7 cellular contexts compared by ENCODE assay signal in the genomic region with DNA sequence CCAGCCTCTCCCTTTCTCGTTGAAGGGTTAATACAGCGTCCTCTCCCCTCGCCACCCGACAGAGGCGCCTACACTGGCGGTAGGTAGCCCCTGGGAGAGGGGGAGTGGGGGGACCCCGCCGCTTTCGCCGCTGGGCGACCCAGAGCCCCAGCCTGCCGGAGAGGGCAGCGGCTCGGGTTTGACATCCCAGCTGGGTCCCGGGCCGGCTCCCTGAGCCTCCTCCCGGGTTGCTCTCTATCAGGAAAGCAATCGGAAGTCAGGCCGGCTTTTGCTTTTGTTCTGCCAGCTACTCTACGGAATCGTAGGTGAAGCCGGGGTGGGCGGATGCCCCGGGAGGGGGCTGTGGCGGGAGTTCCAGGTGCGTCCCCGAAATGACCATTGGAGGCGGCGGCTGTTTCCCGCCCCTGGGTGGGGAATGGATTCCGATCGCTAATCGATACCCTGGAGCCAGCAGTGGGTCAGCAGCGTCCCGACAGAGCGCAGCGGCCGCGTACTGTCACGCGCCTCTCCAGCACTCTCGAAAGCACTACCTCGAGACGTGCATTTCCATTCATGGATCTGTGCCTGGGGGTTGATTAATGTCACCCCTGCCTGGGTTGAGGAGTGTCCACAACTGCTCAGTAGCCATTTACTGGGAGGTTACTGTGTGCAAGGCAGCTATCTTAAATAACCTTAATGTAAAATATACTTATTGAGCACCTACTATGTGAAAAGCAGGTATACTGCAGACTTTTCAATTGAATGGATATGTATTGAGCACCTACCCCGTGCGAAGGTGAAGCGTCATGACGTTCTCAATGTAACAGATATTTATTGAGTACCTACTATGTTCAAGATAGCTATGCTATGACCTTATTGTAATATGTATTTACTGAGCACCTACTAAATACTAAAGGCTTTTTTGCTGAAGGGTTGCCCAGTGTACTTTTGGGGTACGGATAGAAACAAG. TPM values are rescaled to one million over a fixed set of nuclear protein-coding genes. Genes with fewer than 3 reads are reported as not detected.
DNase-seq lines count a peak whose midpoint lies in the region; ATAC-seq and TF ChIP-seq lines count a peak whose summit lies in the region.

No MANE protein-coding gene starts in this region.

- H2AFZ ChIP-seq in HCT116 (ENCODE audit: low read depth, low read length, poor library complexity, severe bottlenecking): no peak overlapping the region

- no peak for DNase-seq in HCT116 (ENCODE audit: low read depth, low spot score)
- no peak for DNase-seq in SJCRH30
- peak in 1 of 2 donors; percentile 6 for DNase-seq in foreskin keratinocyte
- DNase-seq in posterior vena cava (ENCODE audit: low spot score): peak; percentile 82
- no peak for DNase-seq in activated gamma-delta T cell (lab: John Stamatoyannopoulos, UW)
- DNase-seq in NOMO-1 treated with dmso at 0.1 percent for 144 hours (lab: John Stamatoyannopoulos, UW; ENCODE audit: unreplicated experiment): no peak

- intact Hi-C loops in HCT116 (cut with micrococcal nuclease): no loop called here
- intact Hi-C loops in posterior vena cava (cut with DNase I): no loop called here

- ATAC-seq in HCT116 (0 out of 2 replicates have a peak, but pooled peaks have one; percentile 13), foreskin keratinocyte (peak; percentile 33), GM21447 (IDR thresholded peaks at IDR 0.05; ENCODE audit: unreplicated experiment) (no peak)

- no peaks in the 10 kb centered on the region for H3K79me2 ChIP-seq in HCT116 (ENCODE audit: insufficient read depth, low read length)

- H3K4me3 ChIP-seq in HCT116 (replicated peaks in 1 of 2; ENCODE audit: low read depth in 1 of 2, low read length in 2 of 2): peak overlapping the region; percentile 48 to 61
- peak overlapping the region; percentile 36; the same call in 1 of the 2 replicates for H3K4me3 ChIP-seq in SJCRH30

- peak overlapping the region; percentile 55; the same call in 1 of the 2 replicates for H3K9ac ChIP-seq in HCT116 (ENCODE audit: low read length)

- no peaks in the 10 kb centered on the region for H3K36me3 ChIP-seq in HCT116 (ENCODE audit: control insufficient read depth in 1 of 2, insufficient read depth in 2 of 2, low read length in 2 of 2)
- H3K36me3 ChIP-seq in SJCRH30: no peaks in the 10 kb centered on the region

- no peaks in the 10 kb centered on the region for H4K20me1 ChIP-seq in HCT116 (ENCODE audit: insufficient read depth)

- TF ChIP-seq POLR2A in HCT116 (IDR thresholded peaks at IDR 0.05; ENCODE audit: borderline replicate concordance, extremely low read depth, insufficient read depth, insufficient read length): no peak

- RAD21 ChIA-PET in HCT116 (lab: Charles Lee; ENCODE audit: low non-redundant PET in 1 of 2, low total read pairs in 2 of 2, uncharacterized antibody in 2 of 2, unreplicated experiment in 2 of 2): no interaction called here

- CTCF ChIA-PET in HCT116 (lab: Charles Lee): no interaction called here

- H3K4me1 ChIP-seq in HCT116 (ENCODE audit: control insufficient read depth in 1 of 2, insufficient read depth in 2 of 2, low read length in 2 of 2) (no peaks in the 10 kb centered on the region; a peak in 1 of 4 replicates), SJCRH30 (no peaks in the 10 kb centered on the region), foreskin keratinocyte (no peaks in the 10 kb centered on the region)

- H3K9me3 ChIP-seq in HCT116 (ENCODE audit: control insufficient read depth in 1 of 2, insufficient read depth in 1 of 2, low read depth in 1 of 2, low read length in 2 of 2) (no peaks in the 10 kb centered on the region), SJCRH30 (replicated peaks) (no peaks in the 10 kb centered on the region)

- POLR2A ChIA-PET in HCT116 (lab: Charles Lee): no interaction called here

- BruUV-seq in HCT116 (replicated peaks; lab: Mats Ljungman, UMichigan): no TSS peak

- no peaks in the 10 kb centered on the region for H3K9me2 ChIP-seq in HCT116 (ENCODE audit: insufficient read depth)

- peak overlapping the region; percentile 76 for H3K4me2 ChIP-seq in HCT116 (ENCODE audit: low read length)

- TF ChIP-seq CTCF in HCT116 (IDR thresholded peaks at IDR 0.05 in 2 of 3, conservative IDR thresholded peaks at IDR 0.05 in 1 of 3; ENCODE audit: borderline replicate concordance in 1 of 3, insufficient read depth in 1 of 3, low read depth in 2 of 3, low read length in 2 of 3) (no peak), foreskin keratinocyte (conservative IDR thresholded peaks at IDR 0.05) (no peak)

- no peak for TF ChIP-seq RAD21 in HCT116 (IDR thresholded peaks at IDR 0.05; ENCODE audit: low read depth)

- H3K27ac ChIP-seq in HCT116 (ENCODE audit: low read depth, low read length): no peak overlapping the region
- no peak overlapping the region for H3K27ac ChIP-seq in SJCRH30
- H3K27ac ChIP-seq in foreskin keratinocyte: no peak overlapping the region

- H3K27me3 ChIP-seq in HCT116 (ENCODE audit: insufficient read depth, low read length) (peaks cover 25% of the 10 kb centered on the region), SJCRH30 (no peaks in the 10 kb centered on the region), foreskin keratinocyte (peaks cover 93% of the 10 kb centered on the region)

TF ChIP-seq in HCT116, 20 proteins besides CTCF, POLR2A, EP300 and RAD21:
- TF ChIP-seq POLR2AphosphoS5 (IDR thresholded peaks at IDR 0.05; ENCODE audit: low read depth, low read length) (no peak), SIN3A (IDR thresholded peaks at IDR 0.05; ENCODE audit: low read depth) (no peak), JUND (IDR thresholded peaks at IDR 0.05) (no peak), REST (IDR thresholded peaks at IDR 0.05; ENCODE audit: low read depth) (no peak), CEBPB (IDR thresholded peaks at IDR 0.05; ENCODE audit: low read depth) (no peak), FOSL1 (IDR thresholded peaks at IDR 0.05; ENCODE audit: low read depth) (no peak), MAX (IDR thresholded peaks at IDR 0.05) (no peak), ZBTB33 (IDR thresholded peaks at IDR 0.05; ENCODE audit: extremely low read depth, insufficient replicate concordance, low read length) (no peak), YY1 (IDR thresholded peaks at IDR 0.05; ENCODE audit: extremely low read depth, insufficient replicate concordance, low read depth, low read length) (no peak), EZH2 (IDR thresholded peaks at IDR 0.05) (no peak), EZH2phosphoT487 (IDR thresholded peaks at IDR 0.05; ENCODE audit: borderline replicate concordance) (no peak)
- TF ChIP-seq, protein P1, sequence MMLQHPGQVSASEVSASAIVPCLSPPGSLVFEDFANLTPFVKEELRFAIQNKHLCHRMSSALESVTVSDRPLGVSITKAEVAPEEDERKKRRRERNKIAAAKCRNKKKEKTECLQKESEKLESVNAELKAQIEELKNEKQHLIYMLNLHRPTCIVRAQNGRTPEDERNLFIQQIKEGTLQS (IDR thresholded peaks at IDR 0.05): no peak

RNA-seq across cellular contexts. Expression of gene MAPK4, which starts 1.1 kb away (rescaled TPM):
- 0.89 TPM for total RNA-seq in HCT116 (2021; ENCODE audit: unreplicated experiment)
- polyA plus RNA-seq in HCT116 (2012): 0.32 and 0.43 TPM in 2 replicates
- total RNA-seq in SJCRH30 (2014; rRNA removed; shearing (Covaris generic)): not detected in 2 replicates
- not detected in 2 replicates for total RNA-seq in foreskin keratinocyte
- polyA plus RNA-seq in foreskin keratinocyte: 0.01 TPM in 1 of 2 replicates, not detected in the other
- total RNA-seq in posterior vena cava: 10 to 100 TPM in 1 of 2 donors, 1 to 10 TPM in 1; 8.7 to 26.8 TPM
